13 cellular contexts compared by ENCODE assay signal in genomic region chr10:125148576-125148975, GRCh38. TPM values are rescaled to one million over a fixed set of nuclear protein-coding genes. Genes with fewer than 3 reads are reported as not detected.
DNase-seq lines count a peak whose midpoint lies in the region; ATAC-seq and TF ChIP-seq lines count a peak whose summit lies in the region.
"Had no signal": no experiment of that assay in that cellular context is flagged by ENCODE, and none has a peak within 500 bp of the region (broad histone marks: within the 10 kb centered on the region; RNA-seq: fewer than 3 reads in every experiment).

No MANE protein-coding gene starts in this region.

- H3K9ac ChIP-seq in trophoblast cell (ENCODE audit: low read length) = no peak overlapping the region

- H3K14ac ChIP-seq in trophoblast cell (ENCODE audit: low read length) = no peak overlapping the region

- no CpG with 5 or more reads among the region's 5 CpGs for WGBS in trophoblast cell (ENCODE audit: extremely low coverage, insufficient coverage, insufficient read length)

- peaks cover 70% of the 10 kb centered on the region for H3K27me3 Mint-ChIP-seq in activated T-cell treated with anti-CD3 and anti-CD28 coated beads, Interleukin-2, amount 50 U/mL, for 4 hours (ENCODE audit: low read depth)

- H3K27ac ChIP-seq in VCaP (peak overlapping the region; percentile 54), foreskin keratinocyte (peak overlapping the region; percentile 92), trophoblast cell (ENCODE audit: low read depth, low read length) (no peak overlapping the region)

- no peak overlapping the region for H3K4me3 ChIP-seq in AG10803 (ENCODE audit: low read length)
- no peak overlapping the region for H3K4me3 ChIP-seq in trophoblast cell (ENCODE audit: low read depth, low read length)
- H3K4me3 ChIP-seq: mucosa of descending colon had no signal

- no peak overlapping the region for H3K4me2 ChIP-seq in trophoblast cell (ENCODE audit: low read length)

- peak; percentile 59 for DNase-seq in AG10803 (ENCODE audit: low read depth)
- no peak for DNase-seq in foreskin keratinocyte
- DNase-seq in trophoblast cell = no peak
- no peak for DNase-seq in HT-29 (ENCODE audit: low spot score)
- no peak for DNase-seq in activated T-cell treated with anti-CD3 and anti-CD28 coated beads, Interleukin-2, amount 50 U/mL, for 4 hours
- DNase-seq: NCI-H1048; stimulated activated CD4-positive, alpha-beta T cell treated with anti-CD3 and anti-CD28 coated beads, Interleukin-1b, Interleukin-23, amount 100 ng/mL, for 48 hours; T-helper 17 cell had no signal

- H3K4me1 ChIP-seq in foreskin keratinocyte (peaks cover 48% of the 10 kb centered on the region), trophoblast cell (ENCODE audit: control insufficient read depth in 1 of 2, insufficient read depth in 2 of 2, low read length in 2 of 2) (peaks cover 18 to 26% of the 10 kb centered on the region in 2 experiments)

- no peaks in the 10 kb centered on the region for H3K9me3 Mint-ChIP-seq in activated T-cell treated with anti-CD3 and anti-CD28 coated beads, Interleukin-2, amount 50 U/mL, for 4 hours
- H3K9me3 Mint-ChIP-seq: stimulated activated naive CD8-positive, alpha-beta T cell treated with anti-CD3 and anti-CD28 coated beads, Interleukin-15, Interleukin-2, amounts not matched to agents 100 ng/mL and 50 ng/mL, for 24 hours had no signal

- peaks cover 4% of the 10 kb centered on the region for H3K4me1 Mint-ChIP-seq in activated T-cell treated with anti-CD3 and anti-CD28 coated beads, Interleukin-2, amount 50 U/mL, for 4 hours (ENCODE audit: low read depth)
- H3K4me1 Mint-ChIP-seq: T-helper 17 cell had no signal

- no peaks in the 10 kb centered on the region for H3K36me3 Mint-ChIP-seq in activated T-cell treated with anti-CD3 and anti-CD28 coated beads, Interleukin-2, amount 50 U/mL, for 4 hours (ENCODE audit: insufficient read depth)

- peaks cover 40% of the 10 kb centered on the region for H3K79me2 ChIP-seq in trophoblast cell (ENCODE audit: control insufficient read depth, insufficient read depth, low read length, poor library complexity)

- H3K4ac ChIP-seq in trophoblast cell (ENCODE audit: low read depth, low read length) = peak overlapping the region; percentile 7

- H3K9me3 ChIP-seq in trophoblast cell (ENCODE audit: insufficient read depth, low read depth, low read length) = peaks cover 2% of the 10 kb centered on the region
- H3K9me3 ChIP-seq: mucosa of descending colon had no signal

- no peak overlapping the region for H3K18ac ChIP-seq in trophoblast cell (ENCODE audit: low read length)

- H4K8ac ChIP-seq in trophoblast cell (ENCODE audit: low read depth, low read length) = no peak overlapping the region

- no peak overlapping the region for H3K4me3 Mint-ChIP-seq in activated T-cell treated with anti-CD3 and anti-CD28 coated beads, Interleukin-2, amount 50 U/mL, for 4 hours
- H3K4me3 Mint-ChIP-seq: stimulated activated naive CD8-positive, alpha-beta T cell treated with anti-CD3 and anti-CD28 coated beads, Interleukin-15, Interleukin-2, amounts not matched to agents 100 ng/mL and 50 ng/mL, for 24 hours; T-helper 17 cell had no signal

- ATAC-seq in foreskin keratinocyte (no peak), HG03565 (IDR thresholded peaks at IDR 0.05; ENCODE audit: unreplicated experiment) (no peak), GM21367 (IDR thresholded peaks at IDR 0.05; ENCODE audit: unreplicated experiment) (no peak)
- ATAC-seq in activated T-cell treated with anti-CD3 and anti-CD28 coated beads, Interleukin-2, amount 50 U/mL, for 4 hours = no peak
- ATAC-seq: T-helper 17 cell had no signal

- peaks cover 21 to 24% of the 10 kb centered on the region in 2 experiments for H3K36me3 ChIP-seq in trophoblast cell (ENCODE audit: control insufficient read depth in 1 of 2, insufficient read depth in 2 of 2, low read length in 2 of 2)

- H2AK5ac ChIP-seq in trophoblast cell (ENCODE audit: low read length) = no peak overlapping the region

- no peak overlapping the region for H3K23ac ChIP-seq in trophoblast cell (ENCODE audit: low read length)

- no peak overlapping the region for H4K12ac ChIP-seq in trophoblast cell (ENCODE audit: low read depth, low read length)

- no peak for TF ChIP-seq CTCF in AG10803 (conservative IDR thresholded peaks at IDR 0.05; ENCODE audit: low read length)
- TF ChIP-seq CTCF in VCaP (conservative IDR thresholded peaks at IDR 0.05) = no peak
- TF ChIP-seq CTCF in foreskin keratinocyte (conservative IDR thresholded peaks at IDR 0.05) = no peak

- H3K27me3 ChIP-seq in foreskin keratinocyte (no peaks in the 10 kb centered on the region), trophoblast cell (ENCODE audit: insufficient read depth, low read length) (no peaks in the 10 kb centered on the region)

- no peak overlapping the region for H2BK12ac ChIP-seq in trophoblast cell (ENCODE audit: low read length)

- no peak overlapping the region for H2BK5ac ChIP-seq in trophoblast cell (ENCODE audit: low read depth, low read length, poor library complexity)

- H3K79me1 ChIP-seq in trophoblast cell (ENCODE audit: low read length) = peaks cover 8% of the 10 kb centered on the region

- no peak overlapping the region for H2AFZ ChIP-seq in trophoblast cell (ENCODE audit: insufficient read depth, low read length, poor library complexity)

- H4K91ac ChIP-seq in trophoblast cell (ENCODE audit: low read depth, low read length) = no peak overlapping the region

- H2BK120ac ChIP-seq in trophoblast cell (ENCODE audit: insufficient read depth, low read length, poor library complexity) = no peak overlapping the region

RNA-seq across cellular contexts. Expression of gene CTBP2, which starts 11.8 kb away (rescaled TPM):
- 100 and 101 TPM in 2 replicates for total RNA-seq in foreskin keratinocyte
- polyA plus RNA-seq in foreskin keratinocyte = 41.7 and 48.4 TPM in 2 replicates
- 57.7 and 58.8 TPM in 2 replicates for polyA plus RNA-seq in trophoblast cell (2013)
- total RNA-seq in HT-29 (2014; rRNA removed; shearing (Covaris generic)) = 171 and 207 TPM in 2 replicates
- total RNA-seq in activated T-cell treated with anti-CD3 and anti-CD28 coated beads, Interleukin-2, amount 50 U/mL, for 4 hours = 1 to 10 TPM; 1.0 to 1.4 (median 1.3) TPM

Comparison
In these comparisons a context has a peak if more than half of its experiments do, and no peak if none do; other contexts are left out.
1. RNA of gene CTBP2, which starts 11.8 kb away (total RNA-seq): 171 to 207 TPM in HT-29 and 100 to 101 TPM in foreskin keratinocyte; 1.0 to 1.4 TPM in activated T-cell treated with anti-CD3 and anti-CD28 coated beads, Interleukin-2, amount 50 U/mL, for 4 hours; every median in the first group is over 10 times any median in the second.